Comparison of ENCODE assay signal across 32 cellular contexts in genomic region chr6:168137024-168137423, GRCh38. TPM values are rescaled to one million over a fixed set of nuclear protein-coding genes. Genes with fewer than 3 reads are reported as not detected.
"Had no signal": no experiment of that assay in that cellular context is flagged by ENCODE, and none has a peak within 500 bp of the region (broad histone marks: within the 10 kb centered on the region; RNA-seq: fewer than 3 reads in every experiment).

No MANE protein-coding gene starts in this region.

- H3K4me3 ChIP-seq: adrenal gland, body of pancreas, heart left ventricle, left lung, lower lobe of right lung, stomach, tibial artery had no signal

- DNase-seq: activated CD4-positive, alpha-beta T cell treated with anti-CD3 and anti-CD28 coated beads for 4 hours; activated CD4-positive, alpha-beta T cell treated with anti-CD3 and anti-CD28 coated beads, Interleukin-2, amount 50 U/mL, for 4 hours; activated CD4-positive, CD25-positive, alpha-beta regulatory T cell; activated effector memory CD4-positive, alpha-beta T cell treated with anti-CD3 and anti-CD28 coated beads, Interleukin-2, amount 50 U/mL, for 16 hours; activated naive CD4-positive, alpha-beta T cell treated with anti-CD3 and anti-CD28 coated beads for 36 hours; activated naive CD8-positive, alpha-beta T cell treated with anti-CD3 and anti-CD28 coated beads for 36 hours; activated T-cell treated with anti-CD3 and anti-CD28 coated beads, Interleukin-2, amount 50 U/mL, for 1 hour; adrenal gland; aorta; body of pancreas; cerebellar nuclear complex; endodermal cell; foreskin keratinocyte; hypothalamus; kidney glomerular epithelial cell; left lung; lower lobe of right lung; mesenchymal stem cell; naive thymus-derived CD8-positive, alpha-beta T cell; small intestine; stimulated activated CD4-positive, alpha-beta T cell treated with anti-CD3 and anti-CD28 coated beads, Interleukin-1b, Interleukin-23, amount 100 ng/mL, for 48 hours; stimulated activated CD4-positive, alpha-beta T cell treated with anti-CD3 and anti-CD28 coated beads, Interleukin-4, amount 100 ng/mL, for 4 hours; stimulated activated CD8-positive, alpha-beta memory T cell treated with anti-CD3 and anti-CD28 coated beads, Interleukin-4, amount 100 ng/mL, for 48 hours; stomach; T-helper 1 cell; tibial artery had no signal

- ATAC-seq: body of pancreas; esophagus mucosa; foreskin keratinocyte; heart left ventricle; left lung; lower lobe of right lung; naive thymus-derived CD8-positive, alpha-beta T cell; sciatic nerve; stimulated activated memory B cell treated with anti-CD40 and anti-IgM and Interleukin-4, amounts not matched to agents 10 μg/mL and 1 μg/mL and 100 μg/mL, for 72 hours had no signal

- H3K27me3 ChIP-seq: adrenal gland, body of pancreas, heart left ventricle, stomach, tibial artery had no signal

- H3K4me1 ChIP-seq: adrenal gland, body of pancreas, foreskin keratinocyte had no signal

- H3K9me3 ChIP-seq: adrenal gland, body of pancreas, heart left ventricle, left lung, lower lobe of right lung, stomach, tibial artery had no signal

- H3K27ac ChIP-seq: adrenal gland, body of pancreas, foreskin keratinocyte, heart left ventricle, left lung, lower lobe of right lung, stomach, tibial artery had no signal

- H3K36me3 ChIP-seq: adrenal gland, heart left ventricle, left lung, lower lobe of right lung, stomach, tibial artery had no signal

RNA-seq across cellular contexts. Expression of gene FRMD1, which starts 58.0 kb away (rescaled TPM):
- total RNA-seq: activated naive CD4-positive, alpha-beta T cell treated with anti-CD3 and anti-CD28 coated beads for 36 hours; activated naive CD8-positive, alpha-beta T cell treated with anti-CD3 and anti-CD28 coated beads for 36 hours; activated T-helper 1 cell treated with anti-CD3 and anti-CD28 coated beads, Interleukin-12 subunit alpha, Interleukin-12 subunit beta, Interleukin-2, Interleukin-4 antibody, amounts not matched to agents 30 ng/mL and 10 ng/mL and 1 ng/mL, durations not matched to agents 14 hours and 24 hours and 36 hours; body of pancreas; endodermal cell; esophagus mucosa; foreskin keratinocyte; left lung; lower lobe of right lung; naive thymus-derived CD8-positive, alpha-beta T cell; progenitor cell of endocrine pancreas had no signal
- polyA plus RNA-seq: foreskin keratinocyte; naive thymus-derived CD8-positive, alpha-beta T cell had no signal
